2 cellular contexts compared by ENCODE assay signal in genomic region chr1:187624812-187625542, GRCh38.
TF ChIP-seq lines count a peak whose summit lies in the region.

No MANE protein-coding gene starts in this region.

TF ChIP-seq in H1, 55 proteins besides CTCF, POLR2A, EP300 and RAD21 (continued from another document):
- TF ChIP-seq CHD7 (IDR thresholded peaks at IDR 0.05; ENCODE audit: insufficient replicate concordance, low read length): peak; percentile 91
- peak in 1 of 2 experiments; percentile 68; a peak in 1 of 4 replicates for TF ChIP-seq HDAC2 (IDR thresholded peaks at IDR 0.05; ENCODE audit: borderline replicate concordance in 1 of 2, low read depth in 2 of 2, low read length in 2 of 2)
- TF ChIP-seq BCL11A (IDR thresholded peaks at IDR 0.05; ENCODE audit: low read depth in 2 of 2, low read length in 2 of 2): no peak
- TF ChIP-seq TBP (IDR thresholded peaks at IDR 0.05; ENCODE audit: low read depth, low read length): no peak
- TF ChIP-seq POU5F1 (IDR thresholded peaks at IDR 0.05; ENCODE audit: low read depth, low read length): peak; percentile 62

TF ChIP-seq in SK-N-SH, 30 proteins besides CTCF, POLR2A, EP300 and RAD21 (continued from another document):
- TF ChIP-seq RCOR1 (IDR thresholded peaks at IDR 0.05; ENCODE audit: low read length) (no peak), RFX5 (IDR thresholded peaks at IDR 0.05; ENCODE audit: low read length) (no peak), FOXJ3 (CRISPR knock-in tag; IDR thresholded peaks at IDR 0.05) (no peak), IRF3 (IDR thresholded peaks at IDR 0.05; ENCODE audit: low read depth, low read length) (no peak), CHD2 (IDR thresholded peaks at IDR 0.05; ENCODE audit: low read length, partially characterized antibody) (no peak), USF2 (IDR thresholded peaks at IDR 0.05; ENCODE audit: borderline replicate concordance, low read depth, low read length) (no peak), TCF12 (IDR thresholded peaks at IDR 0.05) (no peak), FOXM1 (IDR thresholded peaks at IDR 0.05; ENCODE audit: low read depth) (no peak), ZBTB33 (IDR thresholded peaks at IDR 0.05; ENCODE audit: borderline replicate concordance, low read depth) (no peak), ELF1 (IDR thresholded peaks at IDR 0.05) (no peak), TAF1 (IDR thresholded peaks at IDR 0.05; ENCODE audit: borderline replicate concordance, low read depth, low read length) (no peak), TEAD4 (IDR thresholded peaks at IDR 0.05; ENCODE audit: borderline replicate concordance, insufficient read depth) (no peak), USF1 (IDR thresholded peaks at IDR 0.05; ENCODE audit: borderline replicate concordance, low read depth) (no peak), YY1 (IDR thresholded peaks at IDR 0.05; ENCODE audit: low read depth) (no peak)
